24 cellular contexts compared by ENCODE assay signal in the genomic region with DNA sequence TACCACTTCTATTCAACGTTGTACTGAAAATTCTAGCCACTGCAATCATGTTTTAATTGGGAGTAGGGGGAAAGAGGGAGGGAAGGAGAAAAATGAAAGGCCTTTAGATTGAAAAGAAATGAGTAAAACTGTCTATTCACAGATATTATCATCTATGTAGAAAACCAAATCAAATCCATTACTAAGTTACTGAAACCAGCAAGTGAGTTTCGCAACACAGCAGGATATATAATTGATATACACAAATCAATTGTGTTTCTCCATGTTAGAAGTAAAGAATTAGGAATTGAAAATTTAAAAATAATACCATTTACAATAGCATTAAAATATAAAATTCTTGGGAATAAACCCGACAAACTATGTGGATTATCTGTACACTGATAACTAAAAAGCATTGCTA.
"Had no signal": no experiment of that assay in that cellular context is flagged by ENCODE, and none has a peak within 500 bp of the region (broad histone marks: within the 10 kb centered on the region; RNA-seq: fewer than 3 reads in every experiment).

No MANE protein-coding gene starts in this region.

- H3K27ac ChIP-seq: foreskin keratinocyte had no signal

- H3K9me3 ChIP-seq: sigmoid colon, stomach, thoracic aorta, upper lobe of left lung had no signal

- H3K4me1 ChIP-seq: foreskin keratinocyte had no signal

- DNase-seq: activated CD8-positive, alpha-beta memory T cell treated with anti-CD3 and anti-CD28 coated beads for 24 hours; activated naive CD4-positive, alpha-beta T cell treated with Interleukin-2 at 50 U/mL for 16 hours; anterior cingulate cortex; central memory CD4-positive, alpha-beta T cell; dorsolateral prefrontal cortex; endodermal cell; foreskin keratinocyte; glutamatergic neuron; hippocampal formation; islet precursor cell; left colon; sigmoid colon; stimulated activated CD4-positive, alpha-beta T cell treated with anti-CD3 and anti-CD28 coated beads, Interleukin-4, amount 100 ng/mL, for 24 hours; stomach; T-helper 9 cell; upper lobe of left lung had no signal

- FAIRE-seq: colon had no signal

- ATAC-seq: activated CD4-positive, CD25-positive, alpha-beta regulatory T cell treated with anti-CD3 and anti-CD28 coated beads, Interleukin-2, amount 50 U/mL, for 24 hours; foreskin keratinocyte; left colon; natural killer cell treated with Interleukin-12 subunit alpha and Interleukin-12 subunit beta and Interleukin-15 and Interleukin-18, amount 100 ng/mL, for 72 hours; stimulated activated effector memory CD8-positive, alpha-beta T cell treated with anti-CD3 and anti-CD28 coated beads, Interleukin-12 subunit alpha, Interleukin-12 subunit beta, amount 100 ng/mL, for 72 hours had no signal

- H3K9me3 Mint-ChIP-seq: endodermal cell; natural killer cell treated with Interleukin-12 subunit alpha and Interleukin-12 subunit beta and Interleukin-15 and Interleukin-18, amount 100 ng/mL, for 72 hours; stimulated activated effector memory CD8-positive, alpha-beta T cell treated with anti-CD3 and anti-CD28 coated beads, Interleukin-12 subunit alpha, Interleukin-12 subunit beta, amount 100 ng/mL, for 72 hours had no signal

- H3K4me3 ChIP-seq: dorsolateral prefrontal cortex, lung, sigmoid colon, stomach, thoracic aorta, upper lobe of left lung had no signal

- H3K27me3 ChIP-seq: dorsolateral prefrontal cortex, foreskin keratinocyte, sigmoid colon, stomach, upper lobe of left lung had no signal

- H3K27me3 Mint-ChIP-seq: natural killer cell treated with Interleukin-12 subunit alpha and Interleukin-12 subunit beta and Interleukin-15 and Interleukin-18, amount 100 ng/mL, for 72 hours had no signal

- H3K4me3 Mint-ChIP-seq: brain; endodermal cell; mesothelial cell of epicardium; stimulated activated effector memory CD8-positive, alpha-beta T cell treated with anti-CD3 and anti-CD28 coated beads, Interleukin-12 subunit alpha, Interleukin-12 subunit beta, amount 100 ng/mL, for 72 hours had no signal

- H3K27ac Mint-ChIP-seq: brain; mesothelial cell of epicardium; stimulated activated effector memory CD8-positive, alpha-beta T cell treated with anti-CD3 and anti-CD28 coated beads, Interleukin-12 subunit alpha, Interleukin-12 subunit beta, amount 100 ng/mL, for 72 hours had no signal
